In the genomic region with DNA sequence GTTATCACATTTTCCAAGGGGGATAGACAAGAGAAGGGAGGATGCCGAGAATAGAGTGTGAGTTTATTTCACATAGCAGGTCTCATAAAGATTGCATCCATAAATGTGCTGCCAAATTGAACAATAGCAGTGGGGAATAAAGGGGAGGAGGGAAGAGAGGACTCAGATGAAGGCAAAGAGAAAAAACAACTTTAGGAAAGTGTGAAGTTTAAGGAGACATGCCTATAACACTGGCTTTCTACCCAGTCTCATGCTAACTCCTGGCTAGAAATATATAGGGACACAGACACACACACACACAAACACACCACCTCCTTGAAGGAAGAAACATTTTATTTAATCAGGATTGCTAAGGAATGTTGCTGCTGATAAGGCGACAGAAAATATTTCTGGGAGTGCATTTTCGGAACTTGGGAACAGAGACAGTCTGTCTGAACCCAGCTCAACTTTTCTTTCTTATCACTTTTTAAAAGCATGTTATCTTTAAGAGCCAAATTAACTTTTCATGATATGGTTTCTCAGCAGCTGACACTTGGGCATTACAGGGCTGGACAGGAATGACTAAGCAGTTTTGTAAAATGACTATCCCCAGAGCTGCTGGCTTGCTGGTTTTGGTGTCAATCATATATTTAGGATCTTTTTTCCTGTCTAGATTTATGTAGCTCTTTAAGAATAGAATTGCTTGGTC, we compare ENCODE assay signal across 9 cellular contexts.
A peak's percentile ranks its signal among the peaks of the same experiment; 100 is the strongest.
DNase-seq lines count a peak whose midpoint lies in the region; ATAC-seq and TF ChIP-seq lines count a peak whose summit lies in the region.
"Had no signal": no experiment of that assay in that cellular context is flagged by ENCODE, and none has a peak within 500 bp of the region (broad histone marks: within the 10 kb centered on the region; RNA-seq: fewer than 3 reads in every experiment).

No MANE protein-coding gene starts in this region.

- H3K27ac Mint-ChIP-seq in activated naive CD4-positive, alpha-beta T cell treated with anti-CD3 and anti-CD28 coated beads, Interleukin-2, amount 10 ng/mL, durations not matched to agents 7 days and 5 days = no peak overlapping the region

- no peak overlapping the region for H3K4me3 ChIP-seq in SJSA1

- peaks cover 12% of the 10 kb centered on the region for H3K4me1 Mint-ChIP-seq in activated naive CD4-positive, alpha-beta T cell treated with anti-CD3 and anti-CD28 coated beads, Interleukin-2, amount 10 ng/mL, durations not matched to agents 7 days and 5 days
- H3K4me1 Mint-ChIP-seq: central memory CD8-positive, alpha-beta T cell had no signal

- in situ Hi-C loops in GM13976 (cut with MboI; ENCODE audit: low sequenced_read_pairs, unreplicated experiment) = no loop called here

- peak; percentile 25 for DNase-seq in GM13976 (ENCODE audit: low spot score)
- peak in 1 of 2 experiments; percentile 53 for DNase-seq in SJSA1 (ENCODE audit: low read depth in 1 of 2, low spot score in 2 of 2)
- peak; percentile 56 for DNase-seq in islet precursor cell
- DNase-seq in DMS79 (lab: John Stamatoyannopoulos, UW) = no peak
- no peak for DNase-seq in NCI-H1930 (lab: John Stamatoyannopoulos, UW)
- no peak for DNase-seq in activated naive CD4-positive, alpha-beta T cell treated with anti-CD3 and anti-CD28 coated beads, Interleukin-2, amount 10 ng/mL, durations not matched to agents 7 days and 5 days
- DNase-seq in SIG-M5 (lab: John Stamatoyannopoulos, UW) = no peak

- peaks cover 39% of the 10 kb centered on the region for H3K4me1 ChIP-seq in SJSA1 (replicated peaks)

- peak overlapping the region; percentile 91 for H3K27ac ChIP-seq in SJSA1

- H3K4me3 Mint-ChIP-seq in activated naive CD4-positive, alpha-beta T cell treated with anti-CD3 and anti-CD28 coated beads, Interleukin-2, amount 10 ng/mL, durations not matched to agents 7 days and 5 days = no peak overlapping the region
- H3K4me3 Mint-ChIP-seq: central memory CD8-positive, alpha-beta T cell had no signal

- no peaks in the 10 kb centered on the region for H3K27me3 Mint-ChIP-seq in activated naive CD4-positive, alpha-beta T cell treated with anti-CD3 and anti-CD28 coated beads, Interleukin-2, amount 10 ng/mL, durations not matched to agents 7 days and 5 days
- H3K27me3 Mint-ChIP-seq: central memory CD8-positive, alpha-beta T cell had no signal

- H3K36me3 ChIP-seq in SJSA1 = no peaks in the 10 kb centered on the region

- no peaks in the 10 kb centered on the region for H3K27me3 ChIP-seq in SJSA1 (replicated peaks)

- H3K9me3 ChIP-seq in SJSA1 (replicated peaks) = no peaks in the 10 kb centered on the region

- TF ChIP-seq CTCF in GM13976 (IDR thresholded peaks at IDR 0.05; ENCODE audit: borderline replicate concordance, control extremely low read depth, extremely low read depth, insufficient read depth, missing control alignments) = no peak

- CTCF ChIA-PET in activated naive CD4-positive, alpha-beta T cell treated with anti-CD3 and anti-CD28 coated beads, Interleukin-2, amount 10 ng/mL, durations not matched to agents 7 days and 5 days (lab: Charles Lee) = no interaction called here

- no peaks in the 10 kb centered on the region for H3K9me3 Mint-ChIP-seq in activated naive CD4-positive, alpha-beta T cell treated with anti-CD3 and anti-CD28 coated beads, Interleukin-2, amount 10 ng/mL, durations not matched to agents 7 days and 5 days

- peak; percentile 62 for ATAC-seq in HG02678 (IDR thresholded peaks at IDR 0.05; ENCODE audit: unreplicated experiment)

- no peaks in the 10 kb centered on the region for H3K36me3 Mint-ChIP-seq in activated naive CD4-positive, alpha-beta T cell treated with anti-CD3 and anti-CD28 coated beads, Interleukin-2, amount 10 ng/mL, durations not matched to agents 7 days and 5 days

Comparison
In these comparisons a context has a peak if more than half of its experiments do, and no peak if none do; other contexts are left out.
1. DNase-seq: peak in GM13976 (single experiment) and islet precursor cell (single experiment); none in DMS79 (single experiment), NCI-H1930 (0 of 2), activated naive CD4-positive, alpha-beta T cell treated with anti-CD3 and anti-CD28 coated beads, Interleukin-2, amount 10 ng/mL, durations not matched to agents 7 days and 5 days (single experiment) and SIG-M5 (single experiment).